Comparison of ENCODE assay signal across 20 cellular contexts in the genomic region with DNA sequence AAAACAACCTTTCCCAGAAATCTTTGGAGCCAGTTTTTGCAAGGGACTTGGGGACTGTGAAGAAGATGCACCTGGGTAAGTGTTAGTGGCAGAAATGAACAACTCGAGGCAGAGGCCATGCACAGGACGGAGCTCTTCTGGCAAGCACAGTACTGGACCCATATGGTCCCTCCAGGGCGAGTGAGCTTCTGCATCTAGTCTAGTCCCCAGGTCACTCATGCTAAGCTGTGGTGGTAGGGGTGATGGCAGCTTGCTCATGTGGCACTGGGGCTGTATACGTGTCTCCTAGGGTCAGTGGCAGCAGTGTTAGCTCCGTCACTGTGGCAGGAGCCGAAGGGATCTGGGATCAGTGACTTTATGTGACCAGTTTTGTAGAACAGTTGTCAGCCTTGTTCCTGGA. TPM values are rescaled to one million over a fixed set of nuclear protein-coding genes. Genes with fewer than 3 reads are reported as not detected.
"Had no signal": no experiment of that assay in that cellular context is flagged by ENCODE, and none has a peak within 500 bp of the region (broad histone marks: within the 10 kb centered on the region; RNA-seq: fewer than 3 reads in every experiment).

No MANE protein-coding gene starts in this region.

- H3K27ac Mint-ChIP-seq: activated B cell treated with CpG ODN at 0.5 μM for 24 hours; activated CD4-positive, alpha-beta T cell treated with anti-CD3 and anti-CD28 coated beads, Interleukin-2, amount 10 ng/mL, durations not matched to agents 24 days and 14 days; activated naive CD4-positive, alpha-beta T cell treated with anti-CD3 and anti-CD28 coated beads for 36 hours; activated T-helper 17 cell treated with anti-CD3 and anti-CD28 coated beads, Interleukin-2, amount 50 U/mL, for 72 hours; naive B cell; neural progenitor cell had no signal

- H3K36me3 ChIP-seq: cardiac muscle cell, gastroesophageal sphincter, heart right ventricle, neural progenitor cell, ovary, thoracic aorta had no signal

- H3K27ac ChIP-seq: cardiac muscle cell, dorsolateral prefrontal cortex, gastroesophageal sphincter, heart right ventricle, neural progenitor cell, ovary, thoracic aorta had no signal

- H3K9me3 Mint-ChIP-seq: activated B cell treated with CpG ODN at 0.5 μM for 24 hours; activated CD4-positive, alpha-beta T cell treated with anti-CD3 and anti-CD28 coated beads, Interleukin-2, amount 10 ng/mL, durations not matched to agents 24 days and 14 days; activated naive CD4-positive, alpha-beta T cell treated with anti-CD3 and anti-CD28 coated beads for 36 hours; activated T-helper 17 cell treated with anti-CD3 and anti-CD28 coated beads, Interleukin-2, amount 50 U/mL, for 72 hours; naive B cell; neural progenitor cell had no signal

- H3K36me3 Mint-ChIP-seq: naive B cell, neural progenitor cell had no signal

- H2AFZ ChIP-seq: neural progenitor cell had no signal

- H3K4me3 ChIP-seq: cardiac muscle cell, dorsolateral prefrontal cortex, gastroesophageal sphincter, heart right ventricle, lung, neural progenitor cell, ovary, thoracic aorta had no signal

- H3K4me3 Mint-ChIP-seq: activated B cell treated with CpG ODN at 0.5 μM for 24 hours; activated CD4-positive, alpha-beta T cell treated with anti-CD3 and anti-CD28 coated beads, Interleukin-2, amount 10 ng/mL, durations not matched to agents 24 days and 14 days; activated naive CD4-positive, alpha-beta T cell treated with anti-CD3 and anti-CD28 coated beads for 36 hours; activated T-helper 17 cell treated with anti-CD3 and anti-CD28 coated beads, Interleukin-2, amount 50 U/mL, for 72 hours; endodermal cell; naive B cell had no signal

- H3K4me1 ChIP-seq: gastroesophageal sphincter, neural progenitor cell had no signal

- H3K9ac ChIP-seq: neural progenitor cell had no signal

- H3K27me3 ChIP-seq: cardiac muscle cell, dorsolateral prefrontal cortex, gastroesophageal sphincter, ovary had no signal

- H3K4me2 ChIP-seq: neural progenitor cell had no signal

- H3K27me3 Mint-ChIP-seq: activated B cell treated with CpG ODN at 0.5 μM for 24 hours; activated CD4-positive, alpha-beta T cell treated with anti-CD3 and anti-CD28 coated beads, Interleukin-2, amount 10 ng/mL, durations not matched to agents 24 days and 14 days; activated T-helper 17 cell treated with anti-CD3 and anti-CD28 coated beads, Interleukin-2, amount 50 U/mL, for 72 hours; naive B cell had no signal

- DNase-seq: activated B cell treated with CpG ODN at 0.5 μM for 24 hours; activated CD4-positive, alpha-beta T cell treated with anti-CD3 and anti-CD28 coated beads, Interleukin-2, amount 10 ng/mL, durations not matched to agents 24 days and 14 days; activated naive CD4-positive, alpha-beta T cell treated with anti-CD3 and anti-CD28 coated beads for 36 hours; activated T-cell treated with anti-CD3 and anti-CD28 coated beads for 4 hours; dorsolateral prefrontal cortex; endodermal cell; heart right ventricle; left colon; naive B cell; ovary; stimulated activated CD4-positive, alpha-beta T cell treated with anti-CD3 and anti-CD28 coated beads, Interleukin-1b, Interleukin-23, amount 100 ng/mL, for 48 hours; T-helper 2 cell had no signal

- ATAC-seq: activated T-helper 17 cell treated with anti-CD3 and anti-CD28 coated beads, Interleukin-2, amount 50 U/mL, for 72 hours; gastroesophageal sphincter; heart right ventricle; left colon had no signal

- H3K9me3 ChIP-seq: gastroesophageal sphincter, heart right ventricle, ovary, thoracic aorta had no signal

RNA-seq across cellular contexts. Expression of gene RARRES2, which starts 27.6 kb away (rescaled TPM):
- total RNA-seq: activated B cell treated with CpG ODN at 0.5 μM for 24 hours; activated CD4-positive, alpha-beta T cell treated with anti-CD3 and anti-CD28 coated beads, Interleukin-2, amount 10 ng/mL, durations not matched to agents 24 days and 14 days; activated CD8-positive, alpha-beta memory T cell treated with anti-CD3 and anti-CD28 coated beads for 36 hours; activated naive CD4-positive, alpha-beta T cell treated with anti-CD3 and anti-CD28 coated beads for 36 hours; activated T-helper 17 cell treated with anti-CD3 and anti-CD28 coated beads, Interleukin-2, amount 50 U/mL, for 72 hours; mononuclear cell had no signal
